1 cellular context compared by ENCODE assay signal in genomic region chr19:6739884-6740588, GRCh38.
TF ChIP-seq lines count a peak whose summit lies in the region.

No MANE protein-coding gene starts in this region.

TF ChIP-seq in K562, 482 proteins besides CTCF, POLR2A, EP300 and RAD21 (continued from another document):
- no peak for TF ChIP-seq NR2C2 (CRISPR knock-in tag; IDR thresholded peaks at IDR 0.05)
- no peak for TF ChIP-seq NR2C2 (tag; IDR thresholded peaks at IDR 0.05)
- TF ChIP-seq ZNF143 (CRISPR knock-in tag; IDR thresholded peaks at IDR 0.05) = no peak
- TF ChIP-seq ATF6 (CRISPR knock-in tag; IDR thresholded peaks at IDR 0.05) = 0 out of 2 replicates have a peak, but pooled peaks have one; percentile 59
- no peak for TF ChIP-seq ZNF518B (CRISPR knock-in tag; IDR thresholded peaks at IDR 0.05)
- peak; percentile 24; the same call in 1 of the 2 replicates for TF ChIP-seq ATF7 (IDR thresholded peaks at IDR 0.05)
- TF ChIP-seq MXI1 (IDR thresholded peaks at IDR 0.05; ENCODE audit: low read depth, low read length) = 0 out of 2 replicates have a peak, but pooled peaks have one; percentile 16
- no peak for TF ChIP-seq NFATC3 (IDR thresholded peaks at IDR 0.05)
- TF ChIP-seq BCL6 (CRISPR knock-in tag; IDR thresholded peaks at IDR 0.05) = no peak
- TF ChIP-seq CBFA2T3 (IDR thresholded peaks at IDR 0.05) = peak; percentile 53
- TF ChIP-seq L3MBTL2 (IDR thresholded peaks at IDR 0.05) = peak; percentile 60; the same call in 1 of the 2 replicates
- no peak for TF ChIP-seq HMG20A (CRISPR knock-in tag; conservative IDR thresholded peaks at IDR 0.05)
- TF ChIP-seq USF2 (CRISPR knock-in tag; IDR thresholded peaks at IDR 0.05) = peak; percentile 56
- peak; percentile 22; the same call in 1 of the 2 replicates for TF ChIP-seq CTBP1 (IDR thresholded peaks at IDR 0.05; ENCODE audit: borderline replicate concordance)
- no peak for TF ChIP-seq SRSF3 (IDR thresholded peaks at IDR 0.05; ENCODE audit: insufficient read depth, low read length)
- TF ChIP-seq SAP30 (IDR thresholded peaks at IDR 0.05; ENCODE audit: borderline replicate concordance, insufficient read depth, low read depth, low read length, poor library complexity, severe bottlenecking) = no peak
- no peak for TF ChIP-seq KLF16 (IDR thresholded peaks at IDR 0.05)
- no peak for TF ChIP-seq HDAC8 (tag; IDR thresholded peaks at IDR 0.05)
- TF ChIP-seq CHAMP1 (IDR thresholded peaks at IDR 0.05) = no peak
- no peak for TF ChIP-seq CREM (IDR thresholded peaks at IDR 0.05; ENCODE audit: low read depth)
- no peak for TF ChIP-seq KDM4B (IDR thresholded peaks at IDR 0.05; ENCODE audit: borderline replicate concordance in 2 of 2, low read depth in 1 of 2)
- no peak for TF ChIP-seq DLX4 (CRISPR knock-in tag; IDR thresholded peaks at IDR 0.05)
- TF ChIP-seq NELFE (IDR thresholded peaks at IDR 0.05; ENCODE audit: insufficient read depth, insufficient read length) = no peak
- TF ChIP-seq E2F6 (IDR thresholded peaks at IDR 0.05; ENCODE audit: borderline replicate concordance in 1 of 2, extremely low read depth in 1 of 2, insufficient read depth in 1 of 2, insufficient read length in 1 of 2, low read depth in 1 of 2, low read length in 1 of 2, poor library complexity in 1 of 2, severe bottlenecking in 1 of 2) = peak; percentile 56 to 83
- peak; percentile 17 for TF ChIP-seq PRDM10 (IDR thresholded peaks at IDR 0.05; ENCODE audit: partially characterized antibody)
- TF ChIP-seq CHD4 (IDR thresholded peaks at IDR 0.05; ENCODE audit: insufficient read depth, insufficient replicate concordance, low read depth, low read length, poor library complexity, severe bottlenecking) = no peak
- no peak for TF ChIP-seq ARID3A (IDR thresholded peaks at IDR 0.05; ENCODE audit: borderline replicate concordance, low read depth, low read length)
- TF ChIP-seq TAL1 (IDR thresholded peaks at IDR 0.05) = no peak
- no peak for TF ChIP-seq SNAPC5 (CRISPR knock-in tag; IDR thresholded peaks at IDR 0.05)
- no peak for TF ChIP-seq MXD1 (CRISPR knock-in tag; IDR thresholded peaks at IDR 0.05; ENCODE audit: borderline replicate concordance, poor library complexity, severe bottlenecking)
- peak; percentile 52 for TF ChIP-seq EGR1 (conservative IDR thresholded peaks at IDR 0.05)
TF ChIP-seq in K562: peak in this region for 64.
